In genomic region chr15:48603123-48603500, GRCh38 we compare ENCODE assay signal across 2 cellular contexts.
TF ChIP-seq lines count a peak whose summit lies in the region.

No MANE protein-coding gene starts in this region.

TF ChIP-seq in HepG2, 621 proteins besides CTCF, POLR2A, EP300 and RAD21 (continues in another document):
- no peak for TF ChIP-seq ZNF451 (CRISPR knock-in tag; IDR thresholded peaks at IDR 0.05)
- TF ChIP-seq ZNF512 (CRISPR knock-in tag; IDR thresholded peaks at IDR 0.05), result no peak
- TF ChIP-seq RARA (CRISPR knock-in tag; IDR thresholded peaks at IDR 0.05), result no peak
- TF ChIP-seq IRX3 (CRISPR knock-in tag; IDR thresholded peaks at IDR 0.05; ENCODE audit: borderline replicate concordance, low read depth), result no peak
- TF ChIP-seq SNAPC4 (CRISPR knock-in tag; IDR thresholded peaks at IDR 0.05), result no peak
- TF ChIP-seq ZNF256 (CRISPR knock-in tag; conservative IDR thresholded peaks at IDR 0.05), result no peak
- TF ChIP-seq ATF6 (CRISPR knock-in tag; conservative IDR thresholded peaks at IDR 0.05), result no peak
- TF ChIP-seq ZNF142 (CRISPR knock-in tag; IDR thresholded peaks at IDR 0.05), result no peak

TF ChIP-seq in H1, 55 proteins besides CTCF, POLR2A, EP300 and RAD21:
- no peak for TF ChIP-seq RBBP5 (IDR thresholded peaks at IDR 0.05; ENCODE audit: borderline replicate concordance, low read depth, low read length)
- TF ChIP-seq KDM1A (IDR thresholded peaks at IDR 0.05; ENCODE audit: borderline replicate concordance, low read length), result no peak
- no peak for TF ChIP-seq MAX (IDR thresholded peaks at IDR 0.05)
- no peak for TF ChIP-seq SUZ12 (IDR thresholded peaks at IDR 0.05; ENCODE audit: low read length)
- no peak for TF ChIP-seq JUND (IDR thresholded peaks at IDR 0.05; ENCODE audit: low read length)
- TF ChIP-seq SAP30 (IDR thresholded peaks at IDR 0.05; ENCODE audit: insufficient read depth, insufficient replicate concordance, low read length), result no peak
- no peak for TF ChIP-seq ATF3 (IDR thresholded peaks at IDR 0.05; ENCODE audit: insufficient read depth, low read depth, low read length)
- TF ChIP-seq HDAC6 (IDR thresholded peaks at IDR 0.05; ENCODE audit: low read depth, low read length), result no peak
- no peak for TF ChIP-seq FOSL1 (IDR thresholded peaks at IDR 0.05; ENCODE audit: insufficient read depth, low read depth, low read length)
- TF ChIP-seq TEAD4 (IDR thresholded peaks at IDR 0.05; ENCODE audit: low read depth, low read length), result no peak
- no peak for TF ChIP-seq EZH2 (IDR thresholded peaks at IDR 0.05; ENCODE audit: low read depth, low read length, severe bottlenecking)
- no peak for TF ChIP-seq KDM4A (IDR thresholded peaks at IDR 0.05; ENCODE audit: low read depth, low read length, severe bottlenecking)
- TF ChIP-seq ZNF274 (IDR thresholded peaks at IDR 0.05; ENCODE audit: borderline replicate concordance, extremely low read depth, low read length), result no peak
- no peak for TF ChIP-seq TCF12 (IDR thresholded peaks at IDR 0.05; ENCODE audit: low read depth, low read length)
- TF ChIP-seq BCL11A (IDR thresholded peaks at IDR 0.05; ENCODE audit: low read depth in 2 of 2, low read length in 2 of 2), result no peak
- TF ChIP-seq SP2 (IDR thresholded peaks at IDR 0.05; ENCODE audit: low read length), result no peak
- no peak for TF ChIP-seq BRCA1 (IDR thresholded peaks at IDR 0.05; ENCODE audit: low read depth, low read length)
- TF ChIP-seq RNF2 (IDR thresholded peaks at IDR 0.05; ENCODE audit: borderline replicate concordance, low read depth, low read length, missing control alignments, poor library complexity, severe bottlenecking), result no peak
- TF ChIP-seq NANOG (IDR thresholded peaks at IDR 0.05; ENCODE audit: insufficient read depth, low read depth, low read length, poor library complexity, severe bottlenecking), result no peak
- TF ChIP-seq SRF (IDR thresholded peaks at IDR 0.05; ENCODE audit: low read depth, low read length), result no peak
